In the genomic region with DNA sequence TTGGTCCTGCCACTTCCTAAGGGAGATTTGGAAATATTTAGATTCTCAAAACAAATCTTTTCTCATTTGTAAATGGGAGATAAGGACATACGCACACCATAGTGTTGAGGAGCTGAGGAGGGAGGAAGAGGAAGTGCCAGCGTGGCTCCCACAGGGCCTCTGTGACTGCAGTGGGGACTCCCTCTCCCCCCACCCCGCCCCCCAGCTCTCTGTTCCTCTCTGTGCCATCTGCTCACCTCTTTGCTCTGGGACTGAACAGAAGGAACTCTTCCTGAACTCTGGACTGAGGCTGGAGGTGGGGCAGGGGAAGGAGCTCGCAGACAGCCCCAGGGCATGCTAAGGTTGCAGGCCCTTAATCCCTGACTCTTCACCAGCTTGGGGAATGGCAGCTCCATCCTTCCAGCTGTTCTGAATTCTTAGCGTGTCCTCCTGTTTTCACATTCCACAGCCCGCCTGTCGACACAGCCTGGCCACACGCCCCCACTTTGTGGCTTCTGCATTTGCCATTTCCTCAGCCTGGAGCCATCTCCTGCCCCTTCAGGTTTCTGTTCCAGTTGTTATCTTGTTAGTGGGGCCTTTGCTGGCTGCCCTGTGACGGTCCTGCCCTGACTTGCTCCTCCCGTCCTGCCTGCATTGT, we compare ENCODE assay signal across 8 cellular contexts. TPM values are rescaled to one million over a fixed set of nuclear protein-coding genes. Genes with fewer than 3 reads are reported as not detected.
DNase-seq lines count a peak whose midpoint lies in the region; ATAC-seq and TF ChIP-seq lines count a peak whose summit lies in the region.

No MANE protein-coding gene starts in this region.

- no peak for TF ChIP-seq CTCF in activated B cell treated with CpG ODN at 0.5 μM for 24 hours (IDR thresholded peaks at IDR 0.05)

- peak; percentile 28 for DNase-seq in AML-193 (lab: John Stamatoyannopoulos, UW)
- DNase-seq in Karpas-422, result peak; percentile 70
- DNase-seq in activated B cell treated with CpG ODN at 0.5 μM for 24 hours, result no peak
- DNase-seq in left lobe of liver (ENCODE audit: low spot score), result no peak
- no peak for DNase-seq in kidney tubule cell (ENCODE audit: low spot score)
- DNase-seq in glomerular visceral epithelial cell (ENCODE audit: extremely low spot score), result no peak

- no peaks in the 10 kb centered on the region for H3K9me3 ChIP-seq in Karpas-422 (ENCODE audit: low read length)

- H3K9me2 ChIP-seq in Karpas-422 (replicated peaks; ENCODE audit: insufficient read depth, low read length), result no peaks in the 10 kb centered on the region

- no peaks in the 10 kb centered on the region for H3K27me3 Mint-ChIP-seq in activated B cell treated with CpG ODN at 0.5 μM for 24 hours

- no peaks in the 10 kb centered on the region for H3K9me3 Mint-ChIP-seq in activated B cell treated with CpG ODN at 0.5 μM for 24 hours

- CTCF ChIA-PET in activated B cell treated with CpG ODN at 0.5 μM for 24 hours (lab: Charles Lee), result interaction anchor here (0.9 kb wide), 2 partner anchors 14 to 98 kb away, joined by 4 read pairs; no protein-coding TSS in a partner anchor

- peaks cover 15% of the 10 kb centered on the region for H3K4me1 Mint-ChIP-seq in activated B cell treated with CpG ODN at 0.5 μM for 24 hours

- no peak overlapping the region for H3K4me3 ChIP-seq in Karpas-422 (ENCODE audit: low read length)

- peak overlapping the region; percentile 41 for H3K4me3 Mint-ChIP-seq in activated B cell treated with CpG ODN at 0.5 μM for 24 hours

- H3K27ac Mint-ChIP-seq in activated B cell treated with CpG ODN at 0.5 μM for 24 hours, result peak overlapping the region; percentile 86

- peak overlapping the region; percentile 51 for H3K27ac ChIP-seq in Karpas-422 (ENCODE audit: low read length)

- peaks cover 42% of the 10 kb centered on the region for H3K36me3 ChIP-seq in Karpas-422 (ENCODE audit: insufficient read depth, low read length)

- no peak overlapping the region for H2AFZ ChIP-seq in Karpas-422 (ENCODE audit: low read length)

- peak overlapping the region; percentile 30; the same call in 1 of the 2 replicates for H3K9ac ChIP-seq in Karpas-422 (ENCODE audit: low read length)

- ATAC-seq in activated B cell treated with CpG ODN at 0.5 μM for 24 hours (ENCODE audit: low read depth), result peak; percentile 99
- ATAC-seq in left lobe of liver, result peak; percentile 41
- ATAC-seq in HG03354 (IDR thresholded peaks at IDR 0.05; ENCODE audit: poor library complexity, severe bottlenecking, unreplicated experiment), result no peak
- ATAC-seq in GM21423 (IDR thresholded peaks at IDR 0.05; ENCODE audit: unreplicated experiment), result no peak

- H4K20me1 ChIP-seq in Karpas-422 (ENCODE audit: insufficient read depth, low read depth, low read length), result no peaks in the 10 kb centered on the region

- H3K4me1 ChIP-seq in Karpas-422 (ENCODE audit: low read length), result peaks cover 14% of the 10 kb centered on the region

- H3K4me2 ChIP-seq in Karpas-422 (ENCODE audit: low read depth, low read length, poor library complexity, severe bottlenecking), result peak overlapping the region; percentile 5

- intact Hi-C loops in activated B cell treated with CpG ODN at 0.5 μM for 24 hours (cut with micrococcal nuclease), result loop anchor here (1.0 to 5.0 kb wide), 2 partner anchors 11 to 47 kb away; a partner anchor contains a TSS

- peaks cover 83% of the 10 kb centered on the region for H3K36me3 Mint-ChIP-seq in activated B cell treated with CpG ODN at 0.5 μM for 24 hours (ENCODE audit: low read depth)

- no peaks in the 10 kb centered on the region for H3K27me3 ChIP-seq in Karpas-422 (ENCODE audit: low read length)

- POLR2A ChIA-PET in activated B cell treated with CpG ODN at 0.5 μM for 24 hours (lab: Charles Lee), result interaction anchor here (0.6 to 1.3 kb wide), 8 partner anchors 9 to 184 kb away, joined by 3 to 13 read pairs (median 4); a partner anchor contains a TSS

- peaks cover 3% of the 10 kb centered on the region; the same call in 1 of the 2 replicates for H3K79me2 ChIP-seq in Karpas-422 (ENCODE audit: low read length)

RNA-seq across cellular contexts. Expression of a gene that starts 11.5 kb away (rescaled TPM):
- total RNA-seq in Karpas-422 (2014; rRNA removed; shearing (Covaris generic); ENCODE audit: low replicate concordance), result 34.5 and 43.7 TPM in 2 replicates
- total RNA-seq in activated B cell treated with CpG ODN at 0.5 μM for 24 hours (76.5 and 78.4 TPM in 2 replicates), left lobe of liver (8.4 TPM)

RNA-seq across cellular contexts. Expression of a gene that starts 42.6 kb away (rescaled TPM):
- total RNA-seq in Karpas-422 (2014; rRNA removed; shearing (Covaris generic); ENCODE audit: low replicate concordance), result 30.6 and 34.0 TPM in 2 replicates
- total RNA-seq in activated B cell treated with CpG ODN at 0.5 μM for 24 hours, result 39.3 and 40.3 TPM in 2 replicates
- total RNA-seq in left lobe of liver, result 57.5 TPM

RNA-seq across cellular contexts. Expression of a gene that starts 47.2 kb away (rescaled TPM):
- 21.7 and 22.2 TPM in 2 replicates for total RNA-seq in Karpas-422 (2014; rRNA removed; shearing (Covaris generic); ENCODE audit: low replicate concordance)
- total RNA-seq in activated B cell treated with CpG ODN at 0.5 μM for 24 hours (49.6 and 51.9 TPM in 2 replicates), left lobe of liver (10.0 TPM)

Comparison
In these comparisons a context has a peak if more than half of its experiments do, and no peak if none do; other contexts are left out.
1. DNase-seq: peak in AML-193 (2 of 2) and Karpas-422 (single experiment); none in activated B cell treated with CpG ODN at 0.5 μM for 24 hours (single experiment), left lobe of liver (single experiment), kidney tubule cell (single experiment) and glomerular visceral epithelial cell (single experiment).
2. ATAC-seq: peak in activated B cell treated with CpG ODN at 0.5 μM for 24 hours (single experiment) and left lobe of liver (single experiment); none in HG03354 (single experiment) and GM21423 (single experiment).